ENCODE assay signal across 12 cellular contexts in genomic region chr4:128979934-128980333, GRCh38.
DNase-seq lines count a peak whose midpoint lies in the region; ATAC-seq and TF ChIP-seq lines count a peak whose summit lies in the region.
"Had no signal": no experiment of that assay in that cellular context is flagged by ENCODE, and none has a peak within 500 bp of the region (broad histone marks: within the 10 kb centered on the region; RNA-seq: fewer than 3 reads in every experiment).

No MANE protein-coding gene starts in this region.

- H3K9me3 Mint-ChIP-seq in activated CD4-positive, alpha-beta memory T cell treated with anti-CD3 and anti-CD28 coated beads, Interleukin-2, amount 10 ng/mL, durations not matched to agents 7 days and 5 days: no peaks in the 10 kb centered on the region
- H3K9me3 Mint-ChIP-seq: nephron progenitor cell had no signal

- H3K27ac Mint-ChIP-seq in activated CD4-positive, alpha-beta memory T cell treated with anti-CD3 and anti-CD28 coated beads, Interleukin-2, amount 10 ng/mL, durations not matched to agents 7 days and 5 days: no peak overlapping the region
- H3K27ac Mint-ChIP-seq: nephron progenitor cell had no signal

- CTCF ChIA-PET in activated CD4-positive, alpha-beta memory T cell treated with anti-CD3 and anti-CD28 coated beads, Interleukin-2, amount 10 ng/mL, durations not matched to agents 7 days and 5 days (lab: Charles Lee): no interaction called here

- H3K4me1 Mint-ChIP-seq in activated CD4-positive, alpha-beta memory T cell treated with anti-CD3 and anti-CD28 coated beads, Interleukin-2, amount 10 ng/mL, durations not matched to agents 7 days and 5 days: no peaks in the 10 kb centered on the region
- H3K4me1 Mint-ChIP-seq: nephron progenitor cell had no signal

- H3K36me3 ChIP-seq in adrenal gland (replicated peaks in 1 of 2) (no peaks in the 10 kb centered on the region), upper lobe of right lung (no peaks in the 10 kb centered on the region)
- H3K36me3 ChIP-seq: BLaER1 had no signal

- DNase-seq in A172 (ENCODE audit: low spot score) (peak; percentile 55), HFF-Myc (ENCODE audit: extremely low read depth, low read depth) (peak; percentile 54), adrenal gland (peak in 6 of 7 donors; percentile 20 to 50 (median 38)), foreskin melanocyte (peak; percentile 50), upper lobe of right lung (no peak), NCI-H2081 treated with DMSO at 0.1 percent for 48 hours (lab: John Stamatoyannopoulos, UW) (no peak), NCI-H1417 (lab: John Stamatoyannopoulos, UW) (no peak)
- DNase-seq in activated CD4-positive, alpha-beta memory T cell treated with anti-CD3 and anti-CD28 coated beads, Interleukin-2, amount 10 ng/mL, durations not matched to agents 7 days and 5 days: no peak
- DNase-seq: nephron progenitor cell, Right ventricle myocardium superior had no signal

- POLR2A ChIA-PET in activated CD4-positive, alpha-beta memory T cell treated with anti-CD3 and anti-CD28 coated beads, Interleukin-2, amount 10 ng/mL, durations not matched to agents 7 days and 5 days (lab: Charles Lee): no interaction called here

- peaks cover 7% of the 10 kb centered on the region for H3K36me3 Mint-ChIP-seq in activated CD4-positive, alpha-beta memory T cell treated with anti-CD3 and anti-CD28 coated beads, Interleukin-2, amount 10 ng/mL, durations not matched to agents 7 days and 5 days (ENCODE audit: low read depth)

- intact Hi-C loops in adrenal gland (cut with DNase I) (no loop called here), upper lobe of right lung (cut with DNase I) (no loop called here)

- no peaks in the 10 kb centered on the region for H3K9me3 ChIP-seq in adrenal gland (replicated peaks in 1 of 3)
- no peaks in the 10 kb centered on the region for H3K9me3 ChIP-seq in upper lobe of right lung
- H3K9me3 ChIP-seq: BLaER1 had no signal

- peaks cover 0 to 7% of the 10 kb centered on the region in 2 donors for H3K4me1 ChIP-seq in adrenal gland (replicated peaks in 1 of 2)
- H3K4me1 ChIP-seq in upper lobe of right lung: no peaks in the 10 kb centered on the region
- H3K4me1 ChIP-seq: BLaER1 had no signal

- no peak overlapping the region for H3K4me3 Mint-ChIP-seq in activated CD4-positive, alpha-beta memory T cell treated with anti-CD3 and anti-CD28 coated beads, Interleukin-2, amount 10 ng/mL, durations not matched to agents 7 days and 5 days
- H3K4me3 Mint-ChIP-seq: nephron progenitor cell had no signal

- no peaks in the 10 kb centered on the region for H3K27me3 Mint-ChIP-seq in activated CD4-positive, alpha-beta memory T cell treated with anti-CD3 and anti-CD28 coated beads, Interleukin-2, amount 10 ng/mL, durations not matched to agents 7 days and 5 days

- H3K27ac ChIP-seq in adrenal gland: no peak overlapping the region
- no peak overlapping the region for H3K27ac ChIP-seq in upper lobe of right lung
- H3K27ac ChIP-seq: BLaER1 had no signal

- H3K4me3 ChIP-seq in HFF-Myc (replicated peaks; ENCODE audit: low read depth, low read length) (no peak overlapping the region), adrenal gland (no peak overlapping the region), upper lobe of right lung (no peak overlapping the region)
- H3K4me3 ChIP-seq: BLaER1, GM12878 had no signal

- TF ChIP-seq CTCF in HFF-Myc (IDR thresholded peaks at IDR 0.05; ENCODE audit: low read depth, low read length, missing control alignments) (no peak), adrenal gland (IDR thresholded peaks at IDR 0.05) (no peak), upper lobe of right lung (IDR thresholded peaks at IDR 0.05) (no peak)

- H3K27me3 ChIP-seq in adrenal gland (no peaks in the 10 kb centered on the region), upper lobe of right lung (no peaks in the 10 kb centered on the region)
- H3K27me3 ChIP-seq: BLaER1 had no signal

- no peak for ATAC-seq in upper lobe of right lung
- ATAC-seq: GM12878 had no signal

- TF ChIP-seq POLR2A in adrenal gland (IDR thresholded peaks at IDR 0.05): no peak

Comparison
In these comparisons a context has a peak if more than half of its experiments do, and no peak if none do; other contexts are left out.
1. DNase-seq: peak in A172 (single experiment), HFF-Myc (single experiment), adrenal gland (6 of 7) and foreskin melanocyte (single experiment); none in upper lobe of right lung (single experiment), NCI-H2081 treated with DMSO at 0.1 percent for 48 hours (single experiment), NCI-H1417 (0 of 3) and activated CD4-positive, alpha-beta memory T cell treated with anti-CD3 and anti-CD28 coated beads, Interleukin-2, amount 10 ng/mL, durations not matched to agents 7 days and 5 days (single experiment).